16 cellular contexts compared by ENCODE assay signal in genomic region chr1:52637946-52638345, GRCh38. TPM values are rescaled to one million over a fixed set of nuclear protein-coding genes. Genes with fewer than 3 reads are reported as not detected.
DNase-seq lines count a peak whose midpoint lies in the region; ATAC-seq and TF ChIP-seq lines count a peak whose summit lies in the region.
"Had no signal": no experiment of that assay in that cellular context is flagged by ENCODE, and none has a peak within 500 bp of the region (broad histone marks: within the 10 kb centered on the region; RNA-seq: fewer than 3 reads in every experiment).

No MANE protein-coding gene starts in this region.

- no peaks in the 10 kb centered on the region for H3K9me3 ChIP-seq in Peyer's patch
- no peaks in the 10 kb centered on the region for H3K9me3 ChIP-seq in effector memory CD4-positive, alpha-beta T cell (ENCODE audit: control insufficient read depth, low read length)
- H3K9me3 ChIP-seq: thyroid gland had no signal

- H3K27me3 ChIP-seq in Peyer's patch, result peaks cover 0 to 3% of the 10 kb centered on the region in 2 donors
- no peaks in the 10 kb centered on the region for H3K27me3 ChIP-seq in effector memory CD4-positive, alpha-beta T cell (replicated peaks; ENCODE audit: control insufficient read depth, insufficient read depth, low read length, poor library complexity, severe bottlenecking)
- H3K27me3 ChIP-seq: thyroid gland had no signal

- H3K9me3 Mint-ChIP-seq in activated CD4-positive, alpha-beta T cell treated with anti-CD3 and anti-CD28 coated beads, Interleukin-2, amount 10 ng/mL, durations not matched to agents 24 days and 14 days, result peaks cover 12% of the 10 kb centered on the region
- H3K9me3 Mint-ChIP-seq in stimulated activated effector memory CD8-positive, alpha-beta T cell treated with anti-CD3 and anti-CD28 coated beads, Interleukin-12 subunit alpha, Interleukin-12 subunit beta, amount 100 ng/mL, for 72 hours, result no peaks in the 10 kb centered on the region

- H3K36me3 ChIP-seq in Peyer's patch, result no peaks in the 10 kb centered on the region
- H3K36me3 ChIP-seq in effector memory CD4-positive, alpha-beta T cell (ENCODE audit: control insufficient read depth, insufficient read depth, low read length), result peaks cover 5% of the 10 kb centered on the region
- H3K36me3 ChIP-seq: cardiac muscle cell, thyroid gland had no signal

- H3K27me3 Mint-ChIP-seq in activated CD4-positive, alpha-beta T cell treated with anti-CD3 and anti-CD28 coated beads, Interleukin-2, amount 10 ng/mL, durations not matched to agents 24 days and 14 days, result peaks cover 8% of the 10 kb centered on the region

- ATAC-seq in stimulated activated effector memory CD8-positive, alpha-beta T cell treated with anti-CD3 and anti-CD28 coated beads, Interleukin-12 subunit alpha, Interleukin-12 subunit beta, amount 100 ng/mL, for 72 hours, result no peak
- no peak for ATAC-seq in GM18867 (IDR thresholded peaks at IDR 0.05; ENCODE audit: unreplicated experiment)
- no peak for ATAC-seq in HG03354 (IDR thresholded peaks at IDR 0.05; ENCODE audit: poor library complexity, severe bottlenecking, unreplicated experiment)

- DNase-seq in activated CD4-positive, alpha-beta T cell treated with anti-CD3 and anti-CD28 coated beads, Interleukin-2, amount 10 ng/mL, durations not matched to agents 24 days and 14 days, result no peak
- no peak for DNase-seq in activated CD4-positive, alpha-beta T cell treated with anti-CD3 and anti-CD28 coated beads for 48 hours
- no peak for DNase-seq in Peyer's patch
- no peak for DNase-seq in effector memory CD4-positive, alpha-beta T cell
- no peak for DNase-seq in stimulated activated effector memory CD8-positive, alpha-beta T cell treated with anti-CD3 and anti-CD28 coated beads, Interleukin-12 subunit alpha, Interleukin-12 subunit beta, amount 100 ng/mL, for 72 hours (ENCODE audit: low spot score in 2 of 2)
- DNase-seq in DMS79 treated with DMSO at 0.1 percent for 48 hours (lab: John Stamatoyannopoulos, UW), result no peak
- DNase-seq: Calu3, kidney, NCI-H1694, NCI-H774, SHP77 treated with DMSO at 0.1 percent for 48 hours, thyroid gland had no signal

- no peak overlapping the region for H3K4me3 ChIP-seq in Peyer's patch
- no peak overlapping the region for H3K4me3 ChIP-seq in effector memory CD4-positive, alpha-beta T cell (ENCODE audit: insufficient read depth, low read depth, low read length, poor library complexity, severe bottlenecking)
- H3K4me3 ChIP-seq: cardiac muscle cell, thyroid gland had no signal

- H3K4me3 Mint-ChIP-seq in activated CD4-positive, alpha-beta T cell treated with anti-CD3 and anti-CD28 coated beads, Interleukin-2, amount 10 ng/mL, durations not matched to agents 24 days and 14 days, result peak overlapping the region; percentile 83
- peak overlapping the region; percentile 71 for H3K4me3 Mint-ChIP-seq in stimulated activated effector memory CD8-positive, alpha-beta T cell treated with anti-CD3 and anti-CD28 coated beads, Interleukin-12 subunit alpha, Interleukin-12 subunit beta, amount 100 ng/mL, for 72 hours

- H3K4me1 Mint-ChIP-seq in activated CD4-positive, alpha-beta T cell treated with anti-CD3 and anti-CD28 coated beads, Interleukin-2, amount 10 ng/mL, durations not matched to agents 24 days and 14 days, result peaks cover 59% of the 10 kb centered on the region
- H3K4me1 Mint-ChIP-seq in stimulated activated effector memory CD8-positive, alpha-beta T cell treated with anti-CD3 and anti-CD28 coated beads, Interleukin-12 subunit alpha, Interleukin-12 subunit beta, amount 100 ng/mL, for 72 hours, result peaks cover 72% of the 10 kb centered on the region

- peak overlapping the region; percentile 99 for H3K27ac Mint-ChIP-seq in activated CD4-positive, alpha-beta T cell treated with anti-CD3 and anti-CD28 coated beads, Interleukin-2, amount 10 ng/mL, durations not matched to agents 24 days and 14 days
- H3K27ac Mint-ChIP-seq in stimulated activated effector memory CD8-positive, alpha-beta T cell treated with anti-CD3 and anti-CD28 coated beads, Interleukin-12 subunit alpha, Interleukin-12 subunit beta, amount 100 ng/mL, for 72 hours, result peak overlapping the region; percentile 97

- intact Hi-C loops in activated CD4-positive, alpha-beta T cell treated with anti-CD3 and anti-CD28 coated beads, Interleukin-2, amount 10 ng/mL, durations not matched to agents 24 days and 14 days (cut with micrococcal nuclease), result loop anchor here (1.0 to 5.0 kb wide), 5 partner anchors 21 to 271 kb away; partner anchors contain the start of genes CC2D1B, GPX7 and TUT4

- peaks cover 21% of the 10 kb centered on the region for H3K36me3 Mint-ChIP-seq in activated CD4-positive, alpha-beta T cell treated with anti-CD3 and anti-CD28 coated beads, Interleukin-2, amount 10 ng/mL, durations not matched to agents 24 days and 14 days (ENCODE audit: low read depth)
- H3K36me3 Mint-ChIP-seq in stimulated activated effector memory CD8-positive, alpha-beta T cell treated with anti-CD3 and anti-CD28 coated beads, Interleukin-12 subunit alpha, Interleukin-12 subunit beta, amount 100 ng/mL, for 72 hours, result peaks cover 18% of the 10 kb centered on the region

- peaks cover 0 to 25% (median 15%) of the 10 kb centered on the region in 4 donors for H3K4me1 ChIP-seq in Peyer's patch
- H3K4me1 ChIP-seq in effector memory CD4-positive, alpha-beta T cell (ENCODE audit: control insufficient read depth, insufficient read depth, low read length, poor library complexity, severe bottlenecking), result peaks cover 59% of the 10 kb centered on the region

- no peak for TF ChIP-seq POLR2A in Peyer's patch (IDR thresholded peaks at IDR 0.05)

- H3K27ac ChIP-seq in Peyer's patch, result peak overlapping the region; percentile 69 to 87 (median 78)
- H3K27ac ChIP-seq in effector memory CD4-positive, alpha-beta T cell (ENCODE audit: insufficient read depth, low read length, poor library complexity, severe bottlenecking), result peak overlapping the region; percentile 87
- H3K27ac ChIP-seq: cardiac muscle cell, thyroid gland, VCaP had no signal

- TF ChIP-seq CTCF in Peyer's patch (IDR thresholded peaks at IDR 0.05), result no peak

RNA-seq across cellular contexts. Expression of gene SHISAL2A, which starts 5.0 kb away (rescaled TPM):
- 4.8 and 5.0 TPM in 2 replicates for total RNA-seq in activated CD4-positive, alpha-beta T cell treated with anti-CD3 and anti-CD28 coated beads, Interleukin-2, amount 10 ng/mL, durations not matched to agents 24 days and 14 days
- 1 to 10 TPM in 2 of 4 donors, under 1 TPM in 1, not detected in 1; 0.88 to 7.4 (median 1.7) TPM for total RNA-seq in Peyer's patch
- total RNA-seq: Calu3, cardiac muscle cell had no signal

RNA-seq across cellular contexts. Expression of gene GPX7, which starts 35.8 kb away (rescaled TPM):
- total RNA-seq in activated CD4-positive, alpha-beta T cell treated with anti-CD3 and anti-CD28 coated beads, Interleukin-2, amount 10 ng/mL, durations not matched to agents 24 days and 14 days, result 28.0 and 29.4 TPM in 2 replicates
- total RNA-seq in Peyer's patch, result 1 to 10 TPM in 3 of 4 donors, not detected in 1; 1.4 to 6.2 (median 2.0) TPM
- total RNA-seq: Calu3 had no signal
